2 cellular contexts compared by ENCODE assay signal in genomic region chr3:152909180-152909883, GRCh38.
TF ChIP-seq lines count a peak whose summit lies in the region.

No MANE protein-coding gene starts in this region.

TF ChIP-seq in HCT116, 20 proteins besides CTCF, POLR2A, EP300 and RAD21 (continued from another document):
- TF ChIP-seq REST (IDR thresholded peaks at IDR 0.05; ENCODE audit: low read depth) (no peak), ATF3 (IDR thresholded peaks at IDR 0.05) (no peak), EZH2 (IDR thresholded peaks at IDR 0.05) (no peak)

TF ChIP-seq in WTC11, 78 proteins besides CTCF, POLR2A, EP300 and RAD21 (continued from another document):
- no peak for TF ChIP-seq ARID4B (CRISPR knock-in tag; IDR thresholded peaks at IDR 0.05; ENCODE audit: borderline replicate concordance)
- no peak for TF ChIP-seq CREB1 (CRISPR knock-in tag; IDR thresholded peaks at IDR 0.05)
- no peak for TF ChIP-seq MLX (CRISPR knock-in tag; IDR thresholded peaks at IDR 0.05)
- TF ChIP-seq ZNF425 (CRISPR knock-in tag; conservative IDR thresholded peaks at IDR 0.05) = no peak
- TF ChIP-seq JAZF1 (CRISPR knock-in tag; IDR thresholded peaks at IDR 0.05) = no peak
- TF ChIP-seq IRF2 (CRISPR knock-in tag; IDR thresholded peaks at IDR 0.05; ENCODE audit: borderline replicate concordance, low read depth) = no peak
- TF ChIP-seq TEAD4 (CRISPR knock-in tag; IDR thresholded peaks at IDR 0.05) = no peak
- no peak for TF ChIP-seq FOXP1 (CRISPR knock-in tag; IDR thresholded peaks at IDR 0.05; ENCODE audit: borderline replicate concordance)
- TF ChIP-seq FOXJ3 (CRISPR knock-in tag; IDR thresholded peaks at IDR 0.05; ENCODE audit: borderline replicate concordance) = no peak
- no peak for TF ChIP-seq RORB (CRISPR knock-in tag; IDR thresholded peaks at IDR 0.05)
- TF ChIP-seq ERG (CRISPR knock-in tag; IDR thresholded peaks at IDR 0.05) = no peak
- no peak for TF ChIP-seq ZNF532 (CRISPR knock-in tag; IDR thresholded peaks at IDR 0.05; ENCODE audit: borderline replicate concordance)
- no peak for TF ChIP-seq CBFB (CRISPR knock-in tag; IDR thresholded peaks at IDR 0.05; ENCODE audit: low read depth)
- no peak for TF ChIP-seq ZNF512 (CRISPR knock-in tag; IDR thresholded peaks at IDR 0.05; ENCODE audit: borderline replicate concordance)
